Comparison of ENCODE assay signal across 15 cellular contexts in genomic region chr18:13502585-13502984, GRCh38.
DNase-seq lines count a peak whose midpoint lies in the region; ATAC-seq and TF ChIP-seq lines count a peak whose summit lies in the region.
"Had no signal": no experiment of that assay in that cellular context is flagged by ENCODE, and none has a peak within 500 bp of the region (broad histone marks: within the 10 kb centered on the region; RNA-seq: fewer than 3 reads in every experiment).

No MANE protein-coding gene starts in this region.

- no peaks in the 10 kb centered on the region for H3K27me3 Mint-ChIP-seq in naive thymus-derived CD4-positive, alpha-beta T cell
- H3K27me3 Mint-ChIP-seq: stimulated activated naive CD8-positive, alpha-beta T cell treated with anti-CD3 and anti-CD28 coated beads, Interleukin-15, Interleukin-2, amounts not matched to agents 100 ng/mL and 50 ng/mL, for 24 hours had no signal

- H3K4me1 Mint-ChIP-seq in naive thymus-derived CD4-positive, alpha-beta T cell: peaks cover 25 to 43% (median 38%) of the 10 kb centered on the region in 7 donors

- TF ChIP-seq CTCF in DND-41 (IDR thresholded peaks at IDR 0.05; ENCODE audit: borderline replicate concordance, extremely low read depth, low read length, poor library complexity, severe bottlenecking) (no peak), coronary artery (IDR thresholded peaks at IDR 0.05) (no peak), PC-9 (conservative IDR thresholded peaks at IDR 0.05) (no peak)

- H3K4me3 Mint-ChIP-seq in naive thymus-derived CD4-positive, alpha-beta T cell: peak overlapping the region in 4 of 10 donors; percentile 27 to 56 (median 46)
- H3K4me3 Mint-ChIP-seq: stimulated activated naive CD8-positive, alpha-beta T cell treated with anti-CD3 and anti-CD28 coated beads, Interleukin-15, Interleukin-2, amounts not matched to agents 100 ng/mL and 50 ng/mL, for 24 hours had no signal

- POLR2A ChIA-PET in naive thymus-derived CD4-positive, alpha-beta T cell (lab: Charles Lee): no interaction called here
- POLR2A ChIA-PET in PC-9 (lab: Charles Lee; ENCODE audit: unreplicated experiment): no interaction called here

- H3K27ac Mint-ChIP-seq in naive thymus-derived CD4-positive, alpha-beta T cell: peak overlapping the region in 8 of 9 donors; percentile 56 to 83 (median 71)
- H3K27ac Mint-ChIP-seq: stimulated activated naive CD8-positive, alpha-beta T cell treated with anti-CD3 and anti-CD28 coated beads, Interleukin-15, Interleukin-2, amounts not matched to agents 100 ng/mL and 50 ng/mL, for 24 hours had no signal

- peaks cover 32% of the 10 kb centered on the region for H3K4me1 ChIP-seq in DND-41 (ENCODE audit: insufficient read depth, low read length)
- H3K4me1 ChIP-seq in naive thymus-derived CD4-positive, alpha-beta T cell (ENCODE audit: control insufficient read depth in 2 of 2, insufficient read depth in 2 of 2, low read length in 2 of 2): peaks cover 0 to 5% of the 10 kb centered on the region in 2 donors
- no peaks in the 10 kb centered on the region for H3K4me1 ChIP-seq in PC-9 (replicated peaks; ENCODE audit: insufficient read depth)

- H3K4me3 ChIP-seq in DND-41 (ENCODE audit: low read depth in 1 of 2, low read length in 2 of 2) (no peak overlapping the region), coronary artery (peak overlapping the region; percentile 32), PC-9 (no peak overlapping the region)
- H3K4me3 ChIP-seq in naive thymus-derived CD4-positive, alpha-beta T cell (ENCODE audit: low read length): no peak overlapping the region
- H3K4me3 ChIP-seq: BLaER1 treated with 17β-estradiol and CSF1 and Interleukin-3, amounts not matched to agents 10 nM and 100 nM had no signal

- peaks cover 12 to 38% (median 23%) of the 10 kb centered on the region in 5 donors for H3K36me3 Mint-ChIP-seq in naive thymus-derived CD4-positive, alpha-beta T cell

- H3K9me2 ChIP-seq in PC-9 (ENCODE audit: insufficient read depth): no peaks in the 10 kb centered on the region

- H3K79me2 ChIP-seq in DND-41 (ENCODE audit: insufficient read depth, low read length) (peaks cover 79% of the 10 kb centered on the region), PC-9 (ENCODE audit: low read depth) (no peaks in the 10 kb centered on the region)

- peaks cover 51% of the 10 kb centered on the region for H4K20me1 ChIP-seq in DND-41 (ENCODE audit: insufficient read depth, low read length)
- H4K20me1 ChIP-seq in PC-9 (ENCODE audit: insufficient read depth): no peaks in the 10 kb centered on the region

- H3K9me3 Mint-ChIP-seq in naive thymus-derived CD4-positive, alpha-beta T cell: peaks cover 0 to 17% (median 8%) of the 10 kb centered on the region in 11 donors

- no TSS peak for BruUV-seq in PC-9 (replicated peaks; lab: Mats Ljungman, UMichigan)

- H3K9ac ChIP-seq in DND-41 (ENCODE audit: low read depth, low read length): no peak overlapping the region
- H3K9ac ChIP-seq: BLaER1 treated with 17β-estradiol and CSF1 and Interleukin-3, amounts not matched to agents 10 nM and 100 nM had no signal

- peaks cover 79% of the 10 kb centered on the region for H3K36me3 ChIP-seq in DND-41 (ENCODE audit: insufficient read depth, low read length)
- H3K36me3 ChIP-seq in naive thymus-derived CD4-positive, alpha-beta T cell (ENCODE audit: control insufficient read depth in 2 of 3, insufficient read depth in 3 of 3, low read length in 3 of 3): peaks cover 0 to 15% (median 0%) of the 10 kb centered on the region in 3 experiments
- no peaks in the 10 kb centered on the region for H3K36me3 ChIP-seq in PC-9 (ENCODE audit: low read depth)

- no peak overlapping the region for H2AFZ ChIP-seq in DND-41 (ENCODE audit: low read depth, low read length)
- no peak overlapping the region for H2AFZ ChIP-seq in PC-9

- H3K9me3 ChIP-seq in DND-41 (ENCODE audit: insufficient read depth, low read length, severe bottlenecking) (no peaks in the 10 kb centered on the region), PC-9 (ENCODE audit: insufficient read depth, low read depth) (no peaks in the 10 kb centered on the region)
- H3K9me3 ChIP-seq in naive thymus-derived CD4-positive, alpha-beta T cell (ENCODE audit: control insufficient read depth in 2 of 3, low read length in 3 of 3): no peaks in the 10 kb centered on the region

- H3K27me3 ChIP-seq in DND-41 (ENCODE audit: insufficient read depth, low read length, poor library complexity): no peaks in the 10 kb centered on the region
- H3K27me3 ChIP-seq in naive thymus-derived CD4-positive, alpha-beta T cell (ENCODE audit: control insufficient read depth in 2 of 2, insufficient read depth in 2 of 2, low read length in 2 of 2): no peaks in the 10 kb centered on the region
- H3K27me3 ChIP-seq in PC-9 (ENCODE audit: insufficient read depth, low read depth): peaks cover 65% of the 10 kb centered on the region
- H3K27me3 ChIP-seq: BLaER1 treated with 17β-estradiol and CSF1 and Interleukin-3, amounts not matched to agents 10 nM and 100 nM had no signal

- no peak for ATAC-seq in DND-41 (ENCODE audit: insufficient read depth, low read depth)
- no peak for ATAC-seq in naive thymus-derived CD4-positive, alpha-beta T cell
- ATAC-seq in GM19395 (IDR thresholded peaks at IDR 0.05; ENCODE audit: unreplicated experiment): no peak

- peak; percentile 36 for DNase-seq in A172 (ENCODE audit: low spot score)
- DNase-seq in DND-41: no peak
- DNase-seq in coronary artery (ENCODE audit: low spot score): no peak
- DNase-seq in naive thymus-derived CD4-positive, alpha-beta T cell: no peak
- DNase-seq in PC-9: no peak
- no peak for DNase-seq in NCI-H2227 (lab: John Stamatoyannopoulos, UW; ENCODE audit: unreplicated experiment)
- no peak for DNase-seq in globus pallidus (ENCODE audit: low spot score)
- DNase-seq: activated T-cell treated with anti-CD3 and anti-CD28 coated beads for 4 hours, mesendoderm, NCI-H2171 treated with DMSO at 0.1 percent for 48 hours had no signal

- CTCF ChIA-PET in naive thymus-derived CD4-positive, alpha-beta T cell (lab: Charles Lee): interaction anchor here (0.8 kb wide), 1 partner anchor 11 kb away, joined by 3 read pairs; no protein-coding TSS in a partner anchor
- CTCF ChIA-PET in PC-9 (lab: Charles Lee): no interaction called here

- H3K4me2 ChIP-seq in DND-41 (ENCODE audit: insufficient read depth, low read length): no peak overlapping the region
- H3K4me2 ChIP-seq in PC-9: no peak overlapping the region
- H3K4me2 ChIP-seq: BLaER1 treated with 17β-estradiol and CSF1 and Interleukin-3, amounts not matched to agents 10 nM and 100 nM had no signal

- H3K27ac ChIP-seq in DND-41 (ENCODE audit: low read length): peak overlapping the region; percentile 60
- peak overlapping the region; percentile 77 to 79 for H3K27ac ChIP-seq in coronary artery
- H3K27ac ChIP-seq in naive thymus-derived CD4-positive, alpha-beta T cell (ENCODE audit: low read depth, low read length): no peak overlapping the region
- H3K27ac ChIP-seq in PC-9: no peak overlapping the region
- H3K27ac ChIP-seq: epithelial cell of prostate, VCaP had no signal

- no peaks in the 10 kb centered on the region for H3F3A ChIP-seq in PC-9 (ENCODE audit: insufficient read depth, low read depth)

- intact Hi-C loops in naive thymus-derived CD4-positive, alpha-beta T cell (cut with micrococcal nuclease): no loop called here
- intact Hi-C loops in PC-9 (cut with micrococcal nuclease; ENCODE audit: unreplicated experiment): no loop called here

Comparison
In these comparisons a context has a peak if more than half of its experiments do, and no peak if none do; other contexts are left out.
1. H3K27ac ChIP-seq: peak in DND-41 (single experiment) and coronary artery (2 of 2); none in naive thymus-derived CD4-positive, alpha-beta T cell (single experiment) and PC-9 (single experiment).